Comparison of ENCODE assay signal across 8 cellular contexts in the genomic region with DNA sequence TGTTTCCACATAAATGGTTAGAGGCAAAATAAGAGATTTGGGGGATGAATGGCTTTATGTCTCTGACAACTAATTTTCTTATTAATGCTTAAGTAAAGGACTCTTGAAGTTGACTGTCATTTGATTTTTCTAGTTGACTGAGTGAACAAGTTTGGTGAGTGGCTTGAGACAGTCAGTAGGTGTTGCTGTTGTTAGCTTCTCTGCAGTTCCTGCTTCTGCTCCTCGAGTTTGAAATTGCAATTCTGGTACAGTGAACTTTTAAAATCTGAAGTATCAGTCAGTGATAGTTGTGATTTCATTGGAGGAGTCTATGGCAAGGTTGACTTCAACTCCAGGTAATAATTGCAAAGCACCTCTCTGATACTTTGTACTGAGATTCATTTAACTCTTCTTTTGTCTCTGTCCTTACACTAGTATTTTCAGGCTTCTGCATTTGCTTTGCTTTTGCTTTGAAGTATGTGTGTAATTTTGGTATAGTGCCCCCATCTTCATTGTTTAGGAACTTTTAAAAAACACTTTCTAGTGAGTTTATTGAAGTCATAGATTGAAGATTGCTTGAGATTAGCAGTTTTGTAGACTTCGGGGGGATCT. TPM values are rescaled to one million over a fixed set of nuclear protein-coding genes. Genes with fewer than 3 reads are reported as not detected.
DNase-seq lines count a peak whose midpoint lies in the region; ATAC-seq and TF ChIP-seq lines count a peak whose summit lies in the region.

No MANE protein-coding gene starts in this region.

- peak; percentile 48 for DNase-seq in activated CD4-positive, alpha-beta T cell treated with anti-CD3 and anti-CD28 coated beads, Interleukin-2, amount 10 ng/mL, durations not matched to agents 7 days and 5 days
- DNase-seq in activated CD4-positive, alpha-beta T cell treated with anti-CD3 and anti-CD28 coated beads for 1 hour: no peak
- no peak for DNase-seq in activated naive CD8-positive, alpha-beta T cell treated with anti-CD3 and anti-CD28 coated beads for 36 hours
- DNase-seq in hepatic stellate cell (ENCODE audit: low spot score): peak; percentile 61
- no peak for DNase-seq in spleen

- intact Hi-C loops in spleen (cut with DNase I; ENCODE audit: low total_unique reads): loop anchor here (10.0 kb wide), 2 partner anchors 82 to 212 kb away; no protein-coding TSS in a partner anchor

- peaks cover 24 to 74% (median 63%) of the 10 kb centered on the region in 6 donors for H3K4me1 ChIP-seq in spleen

- peak; percentile 59 for TF ChIP-seq CTCF in LNCAP (IDR thresholded peaks at IDR 0.05)
- TF ChIP-seq CTCF in spleen (IDR thresholded peaks at IDR 0.05 in 8 of 11, conservative IDR thresholded peaks at IDR 0.05 in 3 of 11): peak in 9 of 11 experiments; percentile 31 to 73 (median 53)

- no peaks in the 10 kb centered on the region for H3K9me3 Mint-ChIP-seq in activated CD4-positive, alpha-beta T cell treated with anti-CD3 and anti-CD28 coated beads, Interleukin-2, amount 10 ng/mL, durations not matched to agents 7 days and 5 days
- no peaks in the 10 kb centered on the region for H3K9me3 Mint-ChIP-seq in activated naive CD8-positive, alpha-beta T cell treated with anti-CD3 and anti-CD28 coated beads for 36 hours

- POLR2A ChIA-PET in activated CD4-positive, alpha-beta T cell treated with anti-CD3 and anti-CD28 coated beads, Interleukin-2, amount 10 ng/mL, durations not matched to agents 7 days and 5 days (lab: Charles Lee): no interaction called here

- TF ChIP-seq POLR2A in spleen (IDR thresholded peaks at IDR 0.05): no peak

- H3K9me3 ChIP-seq in spleen: no peaks in the 10 kb centered on the region

- H3K4me1 Mint-ChIP-seq in activated CD4-positive, alpha-beta T cell treated with anti-CD3 and anti-CD28 coated beads, Interleukin-2, amount 10 ng/mL, durations not matched to agents 7 days and 5 days: peaks cover 66% of the 10 kb centered on the region
- peaks cover 58% of the 10 kb centered on the region for H3K4me1 Mint-ChIP-seq in activated naive CD8-positive, alpha-beta T cell treated with anti-CD3 and anti-CD28 coated beads for 36 hours

- H3K4me3 ChIP-seq in spleen: peak overlapping the region; percentile 4 to 88 (median 74)

- H3K36me3 ChIP-seq in spleen: no peaks in the 10 kb centered on the region

- peaks cover 15% of the 10 kb centered on the region for H3K36me3 Mint-ChIP-seq in activated CD4-positive, alpha-beta T cell treated with anti-CD3 and anti-CD28 coated beads, Interleukin-2, amount 10 ng/mL, durations not matched to agents 7 days and 5 days (ENCODE audit: low read depth)
- peaks cover 14% of the 10 kb centered on the region for H3K36me3 Mint-ChIP-seq in activated naive CD8-positive, alpha-beta T cell treated with anti-CD3 and anti-CD28 coated beads for 36 hours

- WGBS in spleen, 5 donors: 34 to 36% (median 35%) methylated on average over 2 of the region's 2 CpGs

- H3K27me3 Mint-ChIP-seq in activated CD4-positive, alpha-beta T cell treated with anti-CD3 and anti-CD28 coated beads, Interleukin-2, amount 10 ng/mL, durations not matched to agents 7 days and 5 days: no peaks in the 10 kb centered on the region
- no peaks in the 10 kb centered on the region for H3K27me3 Mint-ChIP-seq in activated naive CD8-positive, alpha-beta T cell treated with anti-CD3 and anti-CD28 coated beads for 36 hours

- H3K4me3 Mint-ChIP-seq in activated CD4-positive, alpha-beta T cell treated with anti-CD3 and anti-CD28 coated beads, Interleukin-2, amount 10 ng/mL, durations not matched to agents 7 days and 5 days: peak overlapping the region; percentile 88
- H3K4me3 Mint-ChIP-seq in activated naive CD8-positive, alpha-beta T cell treated with anti-CD3 and anti-CD28 coated beads for 36 hours: peak overlapping the region; percentile 24

- peak overlapping the region; percentile 88 for H3K27ac Mint-ChIP-seq in activated CD4-positive, alpha-beta T cell treated with anti-CD3 and anti-CD28 coated beads, Interleukin-2, amount 10 ng/mL, durations not matched to agents 7 days and 5 days
- H3K27ac Mint-ChIP-seq in activated naive CD8-positive, alpha-beta T cell treated with anti-CD3 and anti-CD28 coated beads for 36 hours: no peak overlapping the region

- H3K27me3 ChIP-seq in spleen (replicated peaks in 1 of 7): no peaks in the 10 kb centered on the region

- H3K27ac ChIP-seq in spleen: peak overlapping the region in 7 of 8 donors; percentile 61 to 99 (median 99)

- ATAC-seq in HG02870 (IDR thresholded peaks at IDR 0.05; ENCODE audit: unreplicated experiment): no peak
- ATAC-seq in GM21786 (IDR thresholded peaks at IDR 0.05; ENCODE audit: unreplicated experiment): no peak

- CTCF ChIA-PET in activated CD4-positive, alpha-beta T cell treated with anti-CD3 and anti-CD28 coated beads, Interleukin-2, amount 10 ng/mL, durations not matched to agents 7 days and 5 days (lab: Charles Lee): interaction anchor here (0.7 to 2.2 kb wide), 4 partner anchors 11 to 184 kb away, joined by 3 to 6 read pairs (median 4); no protein-coding TSS in a partner anchor

RNA-seq across cellular contexts. Expression of a gene that starts 2.5 kb away (rescaled TPM):
- total RNA-seq in activated CD4-positive, alpha-beta T cell treated with anti-CD3 and anti-CD28 coated beads, Interleukin-2, amount 10 ng/mL, durations not matched to agents 7 days and 5 days: 10 to 100 TPM; 46.8 to 56.0 TPM
- 10 to 100 TPM; 39.9 to 42.9 TPM for total RNA-seq in activated naive CD8-positive, alpha-beta T cell treated with anti-CD3 and anti-CD28 coated beads for 36 hours
- 100 to 1,000 TPM in 6 of 7 donors, 10 to 100 TPM in 1; 98.7 to 167 (median 146) TPM for total RNA-seq in spleen
- polyA plus RNA-seq in spleen: 10 to 100 TPM; 11.9 to 27.9 (median 21.5) TPM

Comparison
In these comparisons a context has a peak if more than half of its experiments do, and no peak if none do; other contexts are left out.
1. DNase-seq: peak in activated CD4-positive, alpha-beta T cell treated with anti-CD3 and anti-CD28 coated beads, Interleukin-2, amount 10 ng/mL, durations not matched to agents 7 days and 5 days (single experiment) and hepatic stellate cell (single experiment); none in activated CD4-positive, alpha-beta T cell treated with anti-CD3 and anti-CD28 coated beads for 1 hour (single experiment), activated naive CD8-positive, alpha-beta T cell treated with anti-CD3 and anti-CD28 coated beads for 36 hours (single experiment) and spleen (single experiment).